In the genomic region with DNA sequence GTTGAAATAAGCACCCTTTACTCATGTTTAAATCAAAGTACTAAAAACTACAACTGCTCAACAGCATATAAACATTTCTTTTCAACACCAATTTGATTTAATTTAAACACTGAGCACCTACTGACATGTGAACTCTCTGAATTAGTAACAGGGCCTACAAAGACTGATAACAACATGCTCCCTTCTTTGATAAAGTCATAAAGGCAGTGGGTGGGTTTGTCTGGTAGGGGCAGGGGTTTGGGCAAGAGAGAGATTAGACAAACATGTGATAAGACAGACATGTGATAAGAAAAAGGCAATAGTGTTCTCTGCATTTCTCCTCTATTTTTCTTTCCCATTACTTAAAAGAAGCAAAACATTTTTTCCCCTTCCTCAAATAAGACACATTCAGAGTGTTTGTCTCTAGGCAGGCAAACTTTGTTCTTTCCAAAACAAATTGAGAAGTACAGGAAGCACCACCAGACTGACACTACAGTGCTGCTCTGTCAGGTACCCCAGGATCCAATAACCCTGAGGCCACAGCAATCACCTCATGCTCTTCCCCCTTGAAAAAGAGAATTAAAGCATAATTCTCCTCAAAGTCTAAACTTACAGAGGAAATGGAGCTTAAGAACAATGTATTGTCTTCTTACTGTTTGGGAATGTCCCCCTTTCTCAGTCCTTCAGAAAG, we compare ENCODE assay signal across 23 cellular contexts. TPM values are rescaled to one million over a fixed set of nuclear protein-coding genes. Genes with fewer than 3 reads are reported as not detected.
DNase-seq lines count a peak whose midpoint lies in the region; ATAC-seq and TF ChIP-seq lines count a peak whose summit lies in the region.
"Had no signal": no experiment of that assay in that cellular context is flagged by ENCODE, and none has a peak within 500 bp of the region (broad histone marks: within the 10 kb centered on the region; RNA-seq: fewer than 3 reads in every experiment).

No MANE protein-coding gene starts in this region.

- H3K36me3 ChIP-seq in Caco-2 (ENCODE audit: control insufficient read depth, insufficient read depth, low read length): no peaks in the 10 kb centered on the region
- no peaks in the 10 kb centered on the region for H3K36me3 ChIP-seq in naive thymus-derived CD4-positive, alpha-beta T cell (ENCODE audit: control insufficient read depth in 2 of 3, insufficient read depth in 3 of 3, low read length in 3 of 3)
- H3K36me3 ChIP-seq: adrenal gland, suprapubic skin had no signal

- no peaks in the 10 kb centered on the region for H3K36me3 Mint-ChIP-seq in CD4-positive, alpha-beta T cell (ENCODE audit: low read depth)
- no peaks in the 10 kb centered on the region for H3K36me3 Mint-ChIP-seq in Caco-2 (ENCODE audit: insufficient read depth, unreplicated experiment)
- H3K36me3 Mint-ChIP-seq in activated T-helper 1 cell treated with anti-CD3 and anti-CD28 coated beads, Interleukin-12 subunit alpha, Interleukin-12 subunit beta, Interleukin-2, Interleukin-4 antibody, amounts not matched to agents 30 ng/mL and 10 ng/mL and 1 ng/mL, durations not matched to agents 14 hours and 24 hours and 36 hours (ENCODE audit: low read depth): peaks cover 2% of the 10 kb centered on the region
- H3K36me3 Mint-ChIP-seq in naive thymus-derived CD4-positive, alpha-beta T cell: peaks cover 0 to 4% (median 0%) of the 10 kb centered on the region in 5 donors
- H3K36me3 Mint-ChIP-seq: brain had no signal

- no TSS peak for BruUV-seq in Caco-2 (replicated peaks; lab: Mats Ljungman, UMichigan)

- H3K9me3 ChIP-seq in CD4-positive, alpha-beta T cell (ENCODE audit: control insufficient read depth, low read length): no peaks in the 10 kb centered on the region
- H3K9me3 ChIP-seq in Caco-2: no peaks in the 10 kb centered on the region
- H3K9me3 ChIP-seq in naive thymus-derived CD4-positive, alpha-beta T cell (ENCODE audit: control insufficient read depth in 2 of 3, low read length in 3 of 3): no peaks in the 10 kb centered on the region
- H3K9me3 ChIP-seq: adrenal gland, suprapubic skin had no signal

- peak overlapping the region; percentile 70 for H3K27ac Mint-ChIP-seq in CD4-positive, alpha-beta T cell
- peak overlapping the region; percentile 10 for H3K27ac Mint-ChIP-seq in Caco-2 (ENCODE audit: unreplicated experiment)
- H3K27ac Mint-ChIP-seq in activated T-helper 1 cell treated with anti-CD3 and anti-CD28 coated beads, Interleukin-12 subunit alpha, Interleukin-12 subunit beta, Interleukin-2, Interleukin-4 antibody, amounts not matched to agents 30 ng/mL and 10 ng/mL and 1 ng/mL, durations not matched to agents 14 hours and 24 hours and 36 hours: peak overlapping the region; percentile 49
- H3K27ac Mint-ChIP-seq in naive thymus-derived CD4-positive, alpha-beta T cell: peak overlapping the region; percentile 1 to 87 (median 68)
- H3K27ac Mint-ChIP-seq: brain, nephron progenitor cell, T-helper 17 cell had no signal

- intact Hi-C loops in CD4-positive, alpha-beta T cell (cut with DNase I, micrococcal nuclease): no loop called here
- intact Hi-C loops in Caco-2 (cut with micrococcal nuclease; ENCODE audit: unreplicated experiment): no loop called here
- intact Hi-C loops in activated T-helper 1 cell treated with anti-CD3 and anti-CD28 coated beads, Interleukin-12 subunit alpha, Interleukin-12 subunit beta, Interleukin-2, Interleukin-4 antibody, amounts not matched to agents 30 ng/mL and 10 ng/mL and 1 ng/mL, durations not matched to agents 14 hours and 24 hours and 36 hours (cut with micrococcal nuclease): no loop called here
- intact Hi-C loops in naive thymus-derived CD4-positive, alpha-beta T cell (cut with micrococcal nuclease): no loop called here

- TF ChIP-seq CTCF in CD4-positive, alpha-beta T cell (IDR thresholded peaks at IDR 0.05): no peak
- no peak for TF ChIP-seq CTCF in Caco-2 (IDR thresholded peaks at IDR 0.05; ENCODE audit: insufficient read depth in 1 of 2, low read depth in 1 of 2, low read length in 1 of 2, severe bottlenecking in 1 of 2, unreplicated experiment in 1 of 2)

- CTCF ChIA-PET in CD4-positive, alpha-beta T cell (lab: Charles Lee): no interaction called here
- CTCF ChIA-PET in Caco-2 (lab: Charles Lee): no interaction called here
- CTCF ChIA-PET in naive thymus-derived CD4-positive, alpha-beta T cell (lab: Charles Lee): no interaction called here

- H3K27me3 Mint-ChIP-seq in CD4-positive, alpha-beta T cell: peaks cover 12% of the 10 kb centered on the region
- H3K27me3 Mint-ChIP-seq in Caco-2 (ENCODE audit: insufficient read depth, unreplicated experiment): no peaks in the 10 kb centered on the region
- peaks cover 4% of the 10 kb centered on the region for H3K27me3 Mint-ChIP-seq in activated T-helper 1 cell treated with anti-CD3 and anti-CD28 coated beads, Interleukin-12 subunit alpha, Interleukin-12 subunit beta, Interleukin-2, Interleukin-4 antibody, amounts not matched to agents 30 ng/mL and 10 ng/mL and 1 ng/mL, durations not matched to agents 14 hours and 24 hours and 36 hours (ENCODE audit: insufficient read depth)
- H3K27me3 Mint-ChIP-seq in naive thymus-derived CD4-positive, alpha-beta T cell: peaks cover under 1 to 13% (median 5%) of the 10 kb centered on the region in 5 donors

- no peaks in the 10 kb centered on the region for H3K9me3 Mint-ChIP-seq in CD4-positive, alpha-beta T cell
- peaks cover 10% of the 10 kb centered on the region for H3K9me3 Mint-ChIP-seq in Caco-2 (ENCODE audit: unreplicated experiment)
- no peaks in the 10 kb centered on the region for H3K9me3 Mint-ChIP-seq in activated T-helper 1 cell treated with anti-CD3 and anti-CD28 coated beads, Interleukin-12 subunit alpha, Interleukin-12 subunit beta, Interleukin-2, Interleukin-4 antibody, amounts not matched to agents 30 ng/mL and 10 ng/mL and 1 ng/mL, durations not matched to agents 14 hours and 24 hours and 36 hours
- peaks cover 0 to 3% (median 0%) of the 10 kb centered on the region in 11 donors for H3K9me3 Mint-ChIP-seq in naive thymus-derived CD4-positive, alpha-beta T cell
- H3K9me3 Mint-ChIP-seq: brain, nephron progenitor cell had no signal

- H3K4me1 ChIP-seq in Caco-2: peaks cover 13% of the 10 kb centered on the region
- H3K4me1 ChIP-seq in naive thymus-derived CD4-positive, alpha-beta T cell (ENCODE audit: control insufficient read depth in 2 of 2, insufficient read depth in 2 of 2, low read length in 2 of 2): no peaks in the 10 kb centered on the region
- H3K4me1 ChIP-seq: adrenal gland, parathyroid adenoma, suprapubic skin had no signal

- ATAC-seq in CD4-positive, alpha-beta T cell (ENCODE audit: poor library complexity): no peak
- no peak for ATAC-seq in naive thymus-derived CD4-positive, alpha-beta T cell
- no peak for ATAC-seq in GM19455 (IDR thresholded peaks at IDR 0.05; ENCODE audit: unreplicated experiment)
- ATAC-seq: right cardiac atrium, T-helper 17 cell had no signal

- H3K4me1 Mint-ChIP-seq in CD4-positive, alpha-beta T cell (ENCODE audit: low read depth): peaks cover 20% of the 10 kb centered on the region
- H3K4me1 Mint-ChIP-seq in Caco-2 (ENCODE audit: low read depth, unreplicated experiment): peaks cover 25% of the 10 kb centered on the region
- peaks cover 45% of the 10 kb centered on the region for H3K4me1 Mint-ChIP-seq in activated T-helper 1 cell treated with anti-CD3 and anti-CD28 coated beads, Interleukin-12 subunit alpha, Interleukin-12 subunit beta, Interleukin-2, Interleukin-4 antibody, amounts not matched to agents 30 ng/mL and 10 ng/mL and 1 ng/mL, durations not matched to agents 14 hours and 24 hours and 36 hours (ENCODE audit: low read depth)
- H3K4me1 Mint-ChIP-seq in naive thymus-derived CD4-positive, alpha-beta T cell: peaks cover 0 to 39% (median 16%) of the 10 kb centered on the region in 7 donors
- H3K4me1 Mint-ChIP-seq: brain, nephron progenitor cell, T-helper 17 cell had no signal

- no peak overlapping the region for H3K4me3 ChIP-seq in Caco-2 (ENCODE audit: low read depth, low read length)
- H3K4me3 ChIP-seq in naive thymus-derived CD4-positive, alpha-beta T cell (ENCODE audit: low read length): no peak overlapping the region
- H3K4me3 ChIP-seq: adrenal gland; BLaER1 treated with 17β-estradiol and CSF1 and Interleukin-3, amounts not matched to agents 10 nM and 100 nM; suprapubic skin had no signal

- POLR2A ChIA-PET in CD4-positive, alpha-beta T cell (lab: Charles Lee): interaction anchor here (3.5 kb wide), 1 partner anchor 12 kb away, joined by 14 read pairs; the partner anchor contains the start of genes C6orf52 and PAK1IP1
- POLR2A ChIA-PET in Caco-2 (lab: Charles Lee): no interaction called here
- POLR2A ChIA-PET in naive thymus-derived CD4-positive, alpha-beta T cell (lab: Charles Lee): no interaction called here

- H3K4me3 Mint-ChIP-seq in CD4-positive, alpha-beta T cell: no peak overlapping the region
- peak overlapping the region; percentile 10 for H3K4me3 Mint-ChIP-seq in Caco-2 (ENCODE audit: unreplicated experiment)
- no peak overlapping the region for H3K4me3 Mint-ChIP-seq in activated T-helper 1 cell treated with anti-CD3 and anti-CD28 coated beads, Interleukin-12 subunit alpha, Interleukin-12 subunit beta, Interleukin-2, Interleukin-4 antibody, amounts not matched to agents 30 ng/mL and 10 ng/mL and 1 ng/mL, durations not matched to agents 14 hours and 24 hours and 36 hours
- peak overlapping the region in 1 of 10 donors; percentile 17 for H3K4me3 Mint-ChIP-seq in naive thymus-derived CD4-positive, alpha-beta T cell
- H3K4me3 Mint-ChIP-seq: brain, nephron progenitor cell, T-helper 17 cell had no signal

- H3K27me3 ChIP-seq in CD4-positive, alpha-beta T cell (ENCODE audit: control insufficient read depth, insufficient read depth, low read length): no peaks in the 10 kb centered on the region
- no peaks in the 10 kb centered on the region for H3K27me3 ChIP-seq in Caco-2 (replicated peaks; ENCODE audit: control insufficient read depth, insufficient read depth, low read length)
- no peaks in the 10 kb centered on the region for H3K27me3 ChIP-seq in naive thymus-derived CD4-positive, alpha-beta T cell (ENCODE audit: control insufficient read depth in 2 of 2, insufficient read depth in 2 of 2, low read length in 2 of 2)
- H3K27me3 ChIP-seq: adrenal gland; BLaER1 treated with 17β-estradiol and CSF1 and Interleukin-3, amounts not matched to agents 10 nM and 100 nM; suprapubic skin had no signal

- H3K27ac ChIP-seq in CD4-positive, alpha-beta T cell (ENCODE audit: low read depth, low read length): no peak overlapping the region
- H3K27ac ChIP-seq in naive thymus-derived CD4-positive, alpha-beta T cell (ENCODE audit: low read depth, low read length): no peak overlapping the region
- H3K27ac ChIP-seq: adrenal gland; BLaER1 treated with 17β-estradiol and CSF1 and Interleukin-3, amounts not matched to agents 10 nM and 100 nM; parathyroid adenoma; suprapubic skin had no signal

- no peak for DNase-seq in CD4-positive, alpha-beta T cell
- DNase-seq in Caco-2 (peak in 1 of 2 experiments; percentile 18), amniotic stem cell (lab: John Stamatoyannopoulos, UW) (no peak)
- no peak for DNase-seq in activated T-helper 1 cell treated with anti-CD3 and anti-CD28 coated beads, Interleukin-12 subunit alpha, Interleukin-12 subunit beta, Interleukin-2, Interleukin-4 antibody, amounts not matched to agents 30 ng/mL and 10 ng/mL and 1 ng/mL, durations not matched to agents 14 hours and 24 hours and 36 hours (ENCODE audit: low spot score)
- DNase-seq in naive thymus-derived CD4-positive, alpha-beta T cell: no peak
- no peak for DNase-seq in stimulated activated CD4-positive, alpha-beta T cell treated with anti-CD3 and anti-CD28 coated beads, Interleukin-4, amount 100 ng/mL, for 1 hour
- DNase-seq: activated CD4-positive, alpha-beta T cell treated with anti-CD3 and anti-CD28 coated beads for 48 hours; activated effector memory CD4-positive, alpha-beta T cell treated with Interleukin-2 at 50 U/mL for 16 hours; adrenal gland; KBM-7; NCI-H1417; NCI-H2029 treated with DMSO at 0.1 percent for 48 hours; NCI-H69; nephron progenitor cell; right cardiac atrium; T-helper 17 cell had no signal

RNA-seq across cellular contexts. Expression of gene C6orf52, which starts 12.0 kb away (rescaled TPM):
- not detected for total RNA-seq in CD4-positive, alpha-beta T cell
- 3.1 and 4.3 TPM in 2 replicates for total RNA-seq in Caco-2 (2022)
- 3.6 and 6.0 TPM in 2 replicates for total RNA-seq in activated T-helper 1 cell treated with anti-CD3 and anti-CD28 coated beads, Interleukin-12 subunit alpha, Interleukin-12 subunit beta, Interleukin-2, Interleukin-4 antibody, amounts not matched to agents 30 ng/mL and 10 ng/mL and 1 ng/mL, durations not matched to agents 14 hours and 24 hours and 36 hours
- total RNA-seq in naive thymus-derived CD4-positive, alpha-beta T cell: 1 to 10 TPM in 2 of 5 experiments, not detected in 3; 1.2 to 1.9 TPM
- 1 to 10 TPM; 1.1 to 1.3 TPM for polyA plus RNA-seq in naive thymus-derived CD4-positive, alpha-beta T cell
- total RNA-seq: lower leg skin, suprapubic skin had no signal
- polyA plus RNA-seq: keratinocyte had no signal

RNA-seq across cellular contexts. Expression of gene PAK1IP1, which starts 12.3 kb away (rescaled TPM):
- total RNA-seq in CD4-positive, alpha-beta T cell: 1 to 10 TPM; 4.1 to 5.8 TPM
- 23.9 and 25.9 TPM in 2 replicates for total RNA-seq in Caco-2 (2022)
- total RNA-seq in activated T-helper 1 cell treated with anti-CD3 and anti-CD28 coated beads, Interleukin-12 subunit alpha, Interleukin-12 subunit beta, Interleukin-2, Interleukin-4 antibody, amounts not matched to agents 30 ng/mL and 10 ng/mL and 1 ng/mL, durations not matched to agents 14 hours and 24 hours and 36 hours: 35.3 and 37.4 TPM in 2 replicates
- 10 to 100 TPM in 1 of 5 experiments, 1 to 10 TPM in 4; 5.2 to 15.2 (median 8.0) TPM for total RNA-seq in naive thymus-derived CD4-positive, alpha-beta T cell
- polyA plus RNA-seq in naive thymus-derived CD4-positive, alpha-beta T cell: 10 to 100 TPM; 16.5 to 22.0 TPM

RNA-seq across cellular contexts. Expression of gene TMEM14C, which starts 40.4 kb away (rescaled TPM):
- total RNA-seq in CD4-positive, alpha-beta T cell: 10 to 100 TPM; 14.4 to 14.6 TPM
- total RNA-seq in Caco-2 (2022): 116 and 134 TPM in 2 replicates
- total RNA-seq in activated T-helper 1 cell treated with anti-CD3 and anti-CD28 coated beads, Interleukin-12 subunit alpha, Interleukin-12 subunit beta, Interleukin-2, Interleukin-4 antibody, amounts not matched to agents 30 ng/mL and 10 ng/mL and 1 ng/mL, durations not matched to agents 14 hours and 24 hours and 36 hours: 57.3 and 63.1 TPM in 2 replicates
- 10 to 100 TPM; 20.2 to 64.3 (median 25.0) TPM for total RNA-seq in naive thymus-derived CD4-positive, alpha-beta T cell
- 100 to 1,000 TPM in 1 of 2 donors, 10 to 100 TPM in 1; 68.0 to 172 TPM for polyA plus RNA-seq in naive thymus-derived CD4-positive, alpha-beta T cell

Comparison
In these comparisons a context has a peak if more than half of its experiments do, and no peak if none do; other contexts are left out.
1. H3K27ac Mint-ChIP-seq: peak in every context shown above with its lines; median percentile 70 in CD4-positive, alpha-beta T cell; 68 in naive thymus-derived CD4-positive, alpha-beta T cell; 49 in activated T-helper 1 cell treated with anti-CD3 and anti-CD28 coated beads, Interleukin-12 subunit alpha, Interleukin-12 subunit beta, Interleukin-2, Interleukin-4 antibody, amounts not matched to agents 30 ng/mL and 10 ng/mL and 1 ng/mL, durations not matched to agents 14 hours and 24 hours and 36 hours; 10 in Caco-2.